ENCODE assay signal across 8 cellular contexts in genomic region chr7:30163231-30163894, GRCh38. TPM values are rescaled to one million over a fixed set of nuclear protein-coding genes. Genes with fewer than 3 reads are reported as not detected.
DNase-seq lines count a peak whose midpoint lies in the region; ATAC-seq and TF ChIP-seq lines count a peak whose summit lies in the region.

No MANE protein-coding gene starts in this region.

- ATAC-seq in GM21717 (IDR thresholded peaks at IDR 0.05; ENCODE audit: unreplicated experiment), result peak; percentile 43
- peak; percentile 24 to 48 (median 35) for ATAC-seq in right lobe of liver

- H3K9me3 Mint-ChIP-seq in activated naive CD8-positive, alpha-beta T cell (ENCODE audit: low read depth), result no peaks in the 10 kb centered on the region

- peaks cover 0 to 16% (median 7%) of the 10 kb centered on the region in 4 donors for H3K4me1 ChIP-seq in right lobe of liver

- H3K36me3 ChIP-seq in right lobe of liver, result no peaks in the 10 kb centered on the region

- no peaks in the 10 kb centered on the region for H3K27me3 Mint-ChIP-seq in activated naive CD8-positive, alpha-beta T cell

- no peaks in the 10 kb centered on the region for H3K36me3 Mint-ChIP-seq in activated naive CD8-positive, alpha-beta T cell

- H3K27ac Mint-ChIP-seq in activated naive CD8-positive, alpha-beta T cell, result peak overlapping the region; percentile 2

- DNase-seq in DMS79 (lab: John Stamatoyannopoulos, UW) (peak; percentile 24), NCI-H1930 (lab: John Stamatoyannopoulos, UW) (peak; percentile 63 to 80), right lobe of liver (no peak), ureter (ENCODE audit: low spot score) (peak; percentile 72), SK-N-DZ (ENCODE audit: low spot score) (no peak), NCI-H446 (lab: John Stamatoyannopoulos, UW) (no peak)

- TF ChIP-seq POLR2A in right lobe of liver (IDR thresholded peaks at IDR 0.05), result no peak

- H3K4me1 Mint-ChIP-seq in activated naive CD8-positive, alpha-beta T cell (ENCODE audit: low read depth), result peaks cover 42% of the 10 kb centered on the region

- peak overlapping the region in 1 of 3 donors; percentile 20 for H3K27ac ChIP-seq in right lobe of liver

- no peaks in the 10 kb centered on the region for H3K27me3 ChIP-seq in right lobe of liver

- intact Hi-C loops in right lobe of liver (cut with DNase I), result no loop called here

- peak overlapping the region; percentile 59 for H3K4me3 Mint-ChIP-seq in activated naive CD8-positive, alpha-beta T cell

- no peaks in the 10 kb centered on the region for H3K9me3 ChIP-seq in right lobe of liver

- no peak overlapping the region for H3K4me3 ChIP-seq in right lobe of liver

- WGBS in right lobe of liver (ENCODE audit: insufficient coverage, low coverage, low lambda C conversion rate, missing lambda C conversion rate), result 47% methylated on average over 11 of the region's 13 CpGs

- TF ChIP-seq CTCF in right lobe of liver (IDR thresholded peaks at IDR 0.05), result no peak

RNA-seq across cellular contexts. Expression of gene MTURN, which starts 28.6 kb away (rescaled TPM):
- 1 to 10 TPM; 2.2 to 5.2 (median 2.9) TPM for total RNA-seq in right lobe of liver
- 27.7 TPM for total RNA-seq in ureter
- polyA plus RNA-seq in SK-N-DZ (2014; cell fraction: cytosol; rRNA removed), result 21.0 and 26.3 TPM in 2 replicates
- 26.4 and 27.1 TPM in 2 replicates for polyA plus RNA-seq in SK-N-DZ (2014; cell fraction: nucleus; rRNA removed)

Comparison
In these comparisons a context has a peak if more than half of its experiments do, and no peak if none do; other contexts are left out.
1. DNase-seq: peak in DMS79 (single experiment), NCI-H1930 (2 of 2) and ureter (single experiment); none in right lobe of liver (0 of 3), SK-N-DZ (single experiment) and NCI-H446 (0 of 2).